Comparison of ENCODE assay signal across 1 cellular context in the genomic region with DNA sequence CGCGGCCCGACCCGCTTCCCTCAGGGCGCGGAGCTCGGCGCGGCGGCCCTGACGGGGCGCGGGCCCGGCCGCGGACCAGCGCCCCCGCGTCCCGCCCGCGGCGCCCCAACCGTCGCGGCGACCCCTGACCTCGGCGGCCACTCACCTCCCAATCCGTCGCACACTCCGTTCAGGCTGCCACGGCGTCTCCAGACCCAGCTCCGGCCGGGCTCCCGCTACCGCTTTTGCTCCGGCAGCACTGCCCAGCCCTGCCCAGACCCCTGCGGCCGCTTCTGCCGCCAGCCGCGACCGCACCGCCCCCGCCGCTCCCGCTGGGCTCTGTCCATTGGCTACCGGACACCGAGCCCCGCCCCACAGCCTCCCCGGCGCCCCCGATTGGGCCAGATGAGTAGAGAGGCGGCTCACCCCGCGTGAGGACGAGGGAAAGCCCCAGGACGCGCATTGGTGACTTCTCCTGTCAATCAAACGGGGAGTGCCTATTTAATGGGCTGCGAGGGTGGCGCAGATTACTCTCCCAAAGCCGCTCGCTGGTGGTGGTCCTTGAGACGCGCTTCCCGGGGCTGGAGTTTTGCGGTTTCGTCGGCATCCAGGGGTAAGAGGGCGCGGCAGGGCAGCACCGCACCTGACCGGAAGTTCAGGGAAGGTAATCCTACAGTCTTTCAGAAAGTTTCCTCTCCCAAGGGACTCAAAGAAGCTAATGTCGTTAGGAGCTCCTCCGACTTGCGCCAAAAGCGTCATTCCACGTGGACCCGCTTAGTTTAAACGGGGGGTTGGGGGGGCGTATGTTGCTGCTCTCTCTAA.
TF ChIP-seq lines count a peak whose summit lies in the region.

A gene with protein sequence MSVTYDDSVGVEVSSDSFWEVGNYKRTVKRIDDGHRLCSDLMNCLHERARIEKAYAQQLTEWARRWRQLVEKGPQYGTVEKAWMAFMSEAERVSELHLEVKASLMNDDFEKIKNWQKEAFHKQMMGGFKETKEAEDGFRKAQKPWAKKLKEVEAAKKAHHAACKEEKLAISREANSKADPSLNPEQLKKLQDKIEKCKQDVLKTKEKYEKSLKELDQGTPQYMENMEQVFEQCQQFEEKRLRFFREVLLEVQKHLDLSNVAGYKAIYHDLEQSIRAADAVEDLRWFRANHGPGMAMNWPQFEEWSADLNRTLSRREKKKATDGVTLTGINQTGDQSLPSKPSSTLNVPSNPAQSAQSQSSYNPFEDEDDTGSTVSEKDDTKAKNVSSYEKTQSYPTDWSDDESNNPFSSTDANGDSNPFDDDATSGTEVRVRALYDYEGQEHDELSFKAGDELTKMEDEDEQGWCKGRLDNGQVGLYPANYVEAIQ (minus strand): TSS at position 274 of the 801 bp plus-strand sequence. CDS start 103,069 bp downstream, outside the sequence.

TF ChIP-seq in A549, 52 proteins besides CTCF, POLR2A, EP300 and RAD21 (continued from another document):
- TF ChIP-seq, protein P1, sequence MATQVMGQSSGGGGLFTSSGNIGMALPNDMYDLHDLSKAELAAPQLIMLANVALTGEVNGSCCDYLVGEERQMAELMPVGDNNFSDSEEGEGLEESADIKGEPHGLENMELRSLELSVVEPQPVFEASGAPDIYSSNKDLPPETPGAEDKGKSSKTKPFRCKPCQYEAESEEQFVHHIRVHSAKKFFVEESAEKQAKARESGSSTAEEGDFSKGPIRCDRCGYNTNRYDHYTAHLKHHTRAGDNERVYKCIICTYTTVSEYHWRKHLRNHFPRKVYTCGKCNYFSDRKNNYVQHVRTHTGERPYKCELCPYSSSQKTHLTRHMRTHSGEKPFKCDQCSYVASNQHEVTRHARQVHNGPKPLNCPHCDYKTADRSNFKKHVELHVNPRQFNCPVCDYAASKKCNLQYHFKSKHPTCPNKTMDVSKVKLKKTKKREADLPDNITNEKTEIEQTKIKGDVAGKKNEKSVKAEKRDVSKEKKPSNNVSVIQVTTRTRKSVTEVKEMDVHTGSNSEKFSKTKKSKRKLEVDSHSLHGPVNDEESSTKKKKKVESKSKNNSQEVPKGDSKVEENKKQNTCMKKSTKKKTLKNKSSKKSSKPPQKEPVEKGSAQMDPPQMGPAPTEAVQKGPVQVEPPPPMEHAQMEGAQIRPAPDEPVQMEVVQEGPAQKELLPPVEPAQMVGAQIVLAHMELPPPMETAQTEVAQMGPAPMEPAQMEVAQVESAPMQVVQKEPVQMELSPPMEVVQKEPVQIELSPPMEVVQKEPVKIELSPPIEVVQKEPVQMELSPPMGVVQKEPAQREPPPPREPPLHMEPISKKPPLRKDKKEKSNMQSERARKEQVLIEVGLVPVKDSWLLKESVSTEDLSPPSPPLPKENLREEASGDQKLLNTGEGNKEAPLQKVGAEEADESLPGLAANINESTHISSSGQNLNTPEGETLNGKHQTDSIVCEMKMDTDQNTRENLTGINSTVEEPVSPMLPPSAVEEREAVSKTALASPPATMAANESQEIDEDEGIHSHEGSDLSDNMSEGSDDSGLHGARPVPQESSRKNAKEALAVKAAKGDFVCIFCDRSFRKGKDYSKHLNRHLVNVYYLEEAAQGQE (IDR thresholded peaks at IDR 0.05): no peak; the same call in 1 of the 2 replicates
- TF ChIP-seq, protein P2, sequence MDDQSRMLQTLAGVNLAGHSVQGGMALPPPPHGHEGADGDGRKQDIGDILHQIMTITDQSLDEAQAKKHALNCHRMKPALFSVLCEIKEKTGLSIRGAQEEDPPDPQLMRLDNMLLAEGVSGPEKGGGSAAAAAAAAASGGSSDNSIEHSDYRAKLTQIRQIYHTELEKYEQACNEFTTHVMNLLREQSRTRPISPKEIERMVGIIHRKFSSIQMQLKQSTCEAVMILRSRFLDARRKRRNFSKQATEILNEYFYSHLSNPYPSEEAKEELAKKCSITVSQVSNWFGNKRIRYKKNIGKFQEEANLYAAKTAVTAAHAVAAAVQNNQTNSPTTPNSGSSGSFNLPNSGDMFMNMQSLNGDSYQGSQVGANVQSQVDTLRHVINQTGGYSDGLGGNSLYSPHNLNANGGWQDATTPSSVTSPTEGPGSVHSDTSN (IDR thresholded peaks at IDR 0.05): peak; percentile 96
- TF ChIP-seq, protein P3, sequence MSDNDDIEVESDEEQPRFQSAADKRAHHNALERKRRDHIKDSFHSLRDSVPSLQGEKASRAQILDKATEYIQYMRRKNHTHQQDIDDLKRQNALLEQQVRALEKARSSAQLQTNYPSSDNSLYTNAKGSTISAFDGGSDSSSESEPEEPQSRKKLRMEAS (IDR thresholded peaks at IDR 0.05): peak; percentile 76
- TF ChIP-seq EHF (CRISPR knock-in tag; IDR thresholded peaks at IDR 0.05) (no peak), EHMT2 (IDR thresholded peaks at IDR 0.05; ENCODE audit: low read depth) (no peak), TP53 (CRISPR knock-in tag; IDR thresholded peaks at IDR 0.05) (no peak), KDM5A (IDR thresholded peaks at IDR 0.05) (no peak), HOXB5 (CRISPR knock-in tag; IDR thresholded peaks at IDR 0.05) (no peak), JUN (IDR thresholded peaks at IDR 0.05) (peak; percentile 54; a peak in 3 of 5 replicates), KDM1A (IDR thresholded peaks at IDR 0.05; ENCODE audit: low read depth) (no peak), NR3C1 (IDR thresholded peaks at IDR 0.05) (no peak), POLR2AphosphoS2 (conservative IDR thresholded peaks at IDR 0.05; ENCODE audit: low read length) (no peak), NPAS2 (CRISPR knock-in tag; IDR thresholded peaks at IDR 0.05; ENCODE audit: borderline replicate concordance) (no peak), ZFP36 (IDR thresholded peaks at IDR 0.05; ENCODE audit: borderline replicate concordance, partially characterized antibody) (no peak)
- TF ChIP-seq, protein P4, sequence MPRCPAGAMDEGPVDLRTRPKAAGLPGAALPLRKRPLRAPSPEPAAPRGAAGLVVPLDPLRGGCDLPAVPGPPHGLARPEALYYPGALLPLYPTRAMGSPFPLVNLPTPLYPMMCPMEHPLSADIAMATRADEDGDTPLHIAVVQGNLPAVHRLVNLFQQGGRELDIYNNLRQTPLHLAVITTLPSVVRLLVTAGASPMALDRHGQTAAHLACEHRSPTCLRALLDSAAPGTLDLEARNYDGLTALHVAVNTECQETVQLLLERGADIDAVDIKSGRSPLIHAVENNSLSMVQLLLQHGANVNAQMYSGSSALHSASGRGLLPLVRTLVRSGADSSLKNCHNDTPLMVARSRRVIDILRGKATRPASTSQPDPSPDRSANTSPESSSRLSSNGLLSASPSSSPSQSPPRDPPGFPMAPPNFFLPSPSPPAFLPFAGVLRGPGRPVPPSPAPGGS (IDR thresholded peaks at IDR 0.05): 0 out of 3 replicates have a peak, but pooled peaks have one; percentile 52
- TF ChIP-seq, protein P5, sequence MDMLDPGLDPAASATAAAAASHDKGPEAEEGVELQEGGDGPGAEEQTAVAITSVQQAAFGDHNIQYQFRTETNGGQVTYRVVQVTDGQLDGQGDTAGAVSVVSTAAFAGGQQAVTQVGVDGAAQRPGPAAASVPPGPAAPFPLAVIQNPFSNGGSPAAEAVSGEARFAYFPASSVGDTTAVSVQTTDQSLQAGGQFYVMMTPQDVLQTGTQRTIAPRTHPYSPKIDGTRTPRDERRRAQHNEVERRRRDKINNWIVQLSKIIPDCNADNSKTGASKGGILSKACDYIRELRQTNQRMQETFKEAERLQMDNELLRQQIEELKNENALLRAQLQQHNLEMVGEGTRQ (IDR thresholded peaks at IDR 0.05): no peak
TF ChIP-seq in A549: peak in this region for 6.
